Comparison of ENCODE assay signal across 18 cellular contexts in genomic region chr16:3965306-3965705, GRCh38.
DNase-seq lines count a peak whose midpoint lies in the region; ATAC-seq and TF ChIP-seq lines count a peak whose summit lies in the region.
"Had no signal": no experiment of that assay in that cellular context is flagged by ENCODE, and none has a peak within 500 bp of the region (broad histone marks: within the 10 kb centered on the region; RNA-seq: fewer than 3 reads in every experiment).

No MANE protein-coding gene starts in this region.

- H3K27ac Mint-ChIP-seq in CD8-positive, alpha-beta memory T cell: peak overlapping the region in 6 of 8 donors; percentile 26 to 85 (median 74)
- H3K27ac Mint-ChIP-seq in immature natural killer cell (peak overlapping the region in 5 of 6 donors; percentile 51 to 84 (median 60)), neural crest cell (ENCODE audit: unreplicated experiment) (peak overlapping the region; percentile 35)
- H3K27ac Mint-ChIP-seq: GM23338 had no signal

- H4K20me1 ChIP-seq in PC-9 (ENCODE audit: insufficient read depth): no peaks in the 10 kb centered on the region

- H3K4me1 Mint-ChIP-seq in CD8-positive, alpha-beta memory T cell: peaks cover 19 to 31% (median 28%) of the 10 kb centered on the region in 3 donors
- H3K4me1 Mint-ChIP-seq in immature natural killer cell (peaks cover 20 to 26% of the 10 kb centered on the region in 2 donors), neural crest cell (peaks cover 13% of the 10 kb centered on the region)

- no peak overlapping the region for H2AFZ ChIP-seq in PC-9
- H2AFZ ChIP-seq: GM23338 had no signal

- intact Hi-C loops in PC-9 (cut with micrococcal nuclease; ENCODE audit: unreplicated experiment): no loop called here

- no peaks in the 10 kb centered on the region for H3F3A ChIP-seq in PC-9 (ENCODE audit: insufficient read depth, low read depth)

- H3K9me3 Mint-ChIP-seq in CD8-positive, alpha-beta memory T cell: peaks cover 0 to 2% (median 0%) of the 10 kb centered on the region in 5 donors
- H3K9me3 Mint-ChIP-seq in immature natural killer cell (no peaks in the 10 kb centered on the region), neural crest cell (peaks cover 3% of the 10 kb centered on the region)
- H3K9me3 Mint-ChIP-seq: GM23338 had no signal

- TF ChIP-seq CTCF in coronary artery (IDR thresholded peaks at IDR 0.05): no peak
- no peak for TF ChIP-seq CTCF in neural crest cell (conservative IDR thresholded peaks at IDR 0.05)
- no peak for TF ChIP-seq CTCF in PC-9 (conservative IDR thresholded peaks at IDR 0.05)

- peaks cover 17% of the 10 kb centered on the region for H3K4me1 ChIP-seq in CD8-positive, alpha-beta memory T cell (ENCODE audit: insufficient read depth, low read length)
- H3K4me1 ChIP-seq in PC-9 (replicated peaks; ENCODE audit: insufficient read depth): 0 out of 2 replicates have a peak, but pooled peaks cover 7% of the 10 kb centered on the region
- H3K4me1 ChIP-seq: SJCRH30 had no signal

- H3K27me3 Mint-ChIP-seq in CD8-positive, alpha-beta memory T cell: peaks cover 3 to 5% of the 10 kb centered on the region in 2 donors
- H3K27me3 Mint-ChIP-seq in immature natural killer cell (ENCODE audit: low read depth in 3 of 3) (peaks cover 5 to 8% (median 7%) of the 10 kb centered on the region in 3 donors), neural crest cell (ENCODE audit: low read depth) (no peaks in the 10 kb centered on the region)

- no peaks in the 10 kb centered on the region for H3K9me2 ChIP-seq in PC-9 (ENCODE audit: insufficient read depth)

- no peak overlapping the region for H3K27ac ChIP-seq in CD8-positive, alpha-beta memory T cell (ENCODE audit: low read depth, low read length)
- peak overlapping the region; percentile 66 to 82 for H3K27ac ChIP-seq in coronary artery
- H3K27ac ChIP-seq in PC-9: no peak overlapping the region
- H3K27ac ChIP-seq: SJCRH30 had no signal

- no peak overlapping the region for H3K4me2 ChIP-seq in PC-9
- H3K4me2 ChIP-seq: GM23338 had no signal

- H3K9me3 ChIP-seq in CD8-positive, alpha-beta memory T cell (ENCODE audit: low read length): no peaks in the 10 kb centered on the region
- H3K9me3 ChIP-seq in PC-9 (ENCODE audit: insufficient read depth, low read depth): no peaks in the 10 kb centered on the region
- H3K9me3 ChIP-seq: SJCRH30 had no signal

- no peak overlapping the region for H3K4me3 ChIP-seq in CD8-positive, alpha-beta memory T cell (ENCODE audit: low read length)
- H3K4me3 ChIP-seq in coronary artery: no peak overlapping the region
- no peak overlapping the region for H3K4me3 ChIP-seq in PC-9
- H3K4me3 ChIP-seq: GM23338, SJCRH30 had no signal

- H3K36me3 Mint-ChIP-seq in CD8-positive, alpha-beta memory T cell: peaks cover 5 to 21% (median 11%) of the 10 kb centered on the region in 3 donors
- H3K36me3 Mint-ChIP-seq in immature natural killer cell: peaks cover 8 to 26% (median 20%) of the 10 kb centered on the region in 3 donors
- H3K36me3 Mint-ChIP-seq in neural crest cell (ENCODE audit: low read depth): peaks cover 19% of the 10 kb centered on the region

- POLR2A ChIA-PET in CD8-positive, alpha-beta memory T cell (lab: Charles Lee): no interaction called here
- POLR2A ChIA-PET in PC-9 (lab: Charles Lee; ENCODE audit: unreplicated experiment): no interaction called here

- no peaks in the 10 kb centered on the region for H3K27me3 ChIP-seq in CD8-positive, alpha-beta memory T cell (ENCODE audit: insufficient read depth, low read length, poor library complexity, severe bottlenecking)
- no peaks in the 10 kb centered on the region for H3K27me3 ChIP-seq in PC-9 (ENCODE audit: insufficient read depth, low read depth)
- H3K27me3 ChIP-seq: SJCRH30 had no signal

- no peaks in the 10 kb centered on the region for H3K79me2 ChIP-seq in PC-9 (ENCODE audit: low read depth)

- CTCF ChIA-PET in CD8-positive, alpha-beta memory T cell (lab: Charles Lee): no interaction called here
- CTCF ChIA-PET in PC-9 (lab: Charles Lee): no interaction called here

- DNase-seq in CD8-positive, alpha-beta memory T cell: no peak
- DNase-seq in coronary artery (ENCODE audit: low spot score): no peak
- no peak for DNase-seq in immature natural killer cell
- DNase-seq in neural crest cell (ENCODE audit: low read depth, low spot score): no peak
- no peak for DNase-seq in PC-9
- no peak for DNase-seq in T-helper 9 cell
- DNase-seq: IMR-90, Karpas-422, NCI-H1417, NCI-H1694 treated with DMSO at 0.1 percent for 48 hours, NCI-H2081 treated with DMSO at 0.1 percent for 48 hours, NCI-H2171 treated with DMSO at 0.1 percent for 48 hours, NCI-H524 treated with DMSO at 0.1 percent for 48 hours, NCI-H82, SJCRH30 had no signal

- H3K4me3 Mint-ChIP-seq in CD8-positive, alpha-beta memory T cell: no peak overlapping the region
- H3K4me3 Mint-ChIP-seq in immature natural killer cell: no peak overlapping the region
- H3K4me3 Mint-ChIP-seq in neural crest cell: no peak overlapping the region
- H3K4me3 Mint-ChIP-seq: GM23338 had no signal

- no peaks in the 10 kb centered on the region for H3K36me3 ChIP-seq in CD8-positive, alpha-beta memory T cell (ENCODE audit: insufficient read depth, low read length)
- no peaks in the 10 kb centered on the region for H3K36me3 ChIP-seq in PC-9 (ENCODE audit: low read depth)

- no peak for ATAC-seq in HG03280 (IDR thresholded peaks at IDR 0.05; ENCODE audit: unreplicated experiment)
- ATAC-seq in HG02885 (IDR thresholded peaks at IDR 0.05; ENCODE audit: poor library complexity, unreplicated experiment): no peak
- ATAC-seq: GM23338 had no signal

- no TSS peak for BruUV-seq in PC-9 (replicated peaks; lab: Mats Ljungman, UMichigan)

Comparison
In these comparisons a context has a peak if more than half of its experiments do, and no peak if none do; other contexts are left out.
1. H3K27ac ChIP-seq: peak in coronary artery (2 of 2); none in CD8-positive, alpha-beta memory T cell (single experiment) and PC-9 (single experiment).
2. Peak in every context shown above with its lines, with median percentiles within 50 percentile points of each other: H3K27ac Mint-ChIP-seq.